Comparison of ENCODE assay signal across 25 cellular contexts in the genomic region with DNA sequence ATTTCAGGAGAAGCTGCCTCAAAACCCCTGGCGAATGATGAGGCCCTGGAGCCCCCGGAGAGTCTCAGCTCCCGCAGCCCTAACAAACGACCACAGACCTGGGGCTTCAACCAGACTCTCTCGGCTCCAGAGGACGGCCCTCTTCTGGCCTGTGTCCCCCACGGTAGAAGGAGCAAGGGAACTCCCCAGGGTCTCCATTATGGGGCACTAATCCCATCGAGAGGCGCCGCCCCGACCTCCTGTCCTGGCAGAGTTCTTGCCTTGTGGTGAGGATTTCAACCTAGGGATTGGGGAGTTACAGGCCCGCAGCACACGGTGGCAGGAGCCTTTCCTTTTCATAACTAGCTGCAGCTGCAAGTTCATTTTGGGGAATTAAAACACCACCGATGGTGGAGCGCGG. TPM values are rescaled to one million over a fixed set of nuclear protein-coding genes. Genes with fewer than 3 reads are reported as not detected.
DNase-seq lines count a peak whose midpoint lies in the region; ATAC-seq and TF ChIP-seq lines count a peak whose summit lies in the region.
"Had no signal": no experiment of that assay in that cellular context is flagged by ENCODE, and none has a peak within 500 bp of the region (broad histone marks: within the 10 kb centered on the region; RNA-seq: fewer than 3 reads in every experiment).

No MANE protein-coding gene starts in this region.

- H3K27me3 Mint-ChIP-seq in CD8-positive, alpha-beta memory T cell: no peaks in the 10 kb centered on the region
- H3K27me3 Mint-ChIP-seq in effector memory CD8-positive, alpha-beta T cell: no peaks in the 10 kb centered on the region
- no peaks in the 10 kb centered on the region for H3K27me3 Mint-ChIP-seq in osteocyte (ENCODE audit: unreplicated experiment)
- no peaks in the 10 kb centered on the region for H3K27me3 Mint-ChIP-seq in stimulated activated naive CD8-positive, alpha-beta T cell treated with anti-CD3 and anti-CD28 coated beads, Interleukin-15, amount 100 ng/mL, for 72 hours
- H3K27me3 Mint-ChIP-seq: natural killer cell treated with Interleukin-12 subunit alpha and Interleukin-12 subunit beta and Interleukin-15 and Interleukin-18, amount 100 ng/mL, for 72 hours; type B pancreatic cell had no signal

- no peak for DNase-seq in CD8-positive, alpha-beta memory T cell
- no peak for DNase-seq in effector memory CD8-positive, alpha-beta T cell
- DNase-seq in osteocyte (ENCODE audit: extremely low spot score, unreplicated experiment) (no peak), putamen (ENCODE audit: low spot score) (no peak), NCI-H748 treated with DMSO at 0.1 percent for 48 hours (lab: John Stamatoyannopoulos, UW) (no peak)
- no peak for DNase-seq in stimulated activated naive CD8-positive, alpha-beta T cell treated with anti-CD3 and anti-CD28 coated beads, Interleukin-15, amount 100 ng/mL, for 72 hours
- DNase-seq: activated CD8-positive, alpha-beta memory T cell treated with anti-CD3 and anti-CD28 coated beads, Interleukin-2, amount 50 U/mL, for 48 hours; COR-L47; DMS79; GDM1; islet precursor cell; KG1; MG63; NCI-H2029; NCI-H526; right cardiac atrium; SHP77 treated with DMSO at 0.1 percent for 48 hours; stimulated activated CD4-positive, alpha-beta T cell treated with anti-CD3 and anti-CD28 coated beads, Interleukin-2, amount 100 ng/mL, for 24 hours; SW 1271; T1000 had no signal

- H3K9me3 Mint-ChIP-seq in CD8-positive, alpha-beta memory T cell: no peaks in the 10 kb centered on the region
- H3K9me3 Mint-ChIP-seq in effector memory CD8-positive, alpha-beta T cell: no peaks in the 10 kb centered on the region
- no peaks in the 10 kb centered on the region for H3K9me3 Mint-ChIP-seq in osteocyte (ENCODE audit: unreplicated experiment)
- no peaks in the 10 kb centered on the region for H3K9me3 Mint-ChIP-seq in stimulated activated naive CD8-positive, alpha-beta T cell treated with anti-CD3 and anti-CD28 coated beads, Interleukin-15, amount 100 ng/mL, for 72 hours
- H3K9me3 Mint-ChIP-seq: activated T-helper 2 cell treated with anti-CD3 and anti-CD28 coated beads, Interferon-gamma antibody, Interleukin-2, Interleukin-4, amounts not matched to agents 10 μg/mL and 5 μg/mL and 100 μg/mL, durations not matched to agents 14 hours and 24 hours and 36 hours; natural killer cell treated with Interleukin-12 subunit alpha and Interleukin-12 subunit beta and Interleukin-15 and Interleukin-18, amount 100 ng/mL, for 72 hours; type B pancreatic cell; WTC11 had no signal

- H3K27me3 ChIP-seq in BLaER1 treated with 17β-estradiol and CSF1 and Interleukin-3, amounts not matched to agents 10 nM and 100 nM: no peaks in the 10 kb centered on the region
- H3K27me3 ChIP-seq in CD8-positive, alpha-beta memory T cell (ENCODE audit: insufficient read depth, low read length, poor library complexity, severe bottlenecking): no peaks in the 10 kb centered on the region
- H3K27me3 ChIP-seq: MG63 had no signal

- H3K36me3 ChIP-seq in BLaER1 treated with 17β-estradiol and CSF1 and Interleukin-3, amounts not matched to agents 10 nM and 100 nM: peaks cover 0 to 58% (median 37%) of the 10 kb centered on the region in 11 experiments; a peak in 18 of 22 replicates
- no peaks in the 10 kb centered on the region for H3K36me3 ChIP-seq in CD8-positive, alpha-beta memory T cell (ENCODE audit: insufficient read depth, low read length)

- H3K36me3 Mint-ChIP-seq in CD8-positive, alpha-beta memory T cell: peaks cover 0 to 25% (median 5%) of the 10 kb centered on the region in 3 donors
- H3K36me3 Mint-ChIP-seq in effector memory CD8-positive, alpha-beta T cell (ENCODE audit: insufficient read depth): peaks cover 31% of the 10 kb centered on the region
- H3K36me3 Mint-ChIP-seq in osteocyte (ENCODE audit: unreplicated experiment): peaks cover 5% of the 10 kb centered on the region
- H3K36me3 Mint-ChIP-seq: natural killer cell treated with Interleukin-12 subunit alpha and Interleukin-12 subunit beta and Interleukin-15 and Interleukin-18, amount 100 ng/mL, for 72 hours had no signal

- H3K4me3 Mint-ChIP-seq in CD8-positive, alpha-beta memory T cell: peak overlapping the region in 1 of 7 donors; percentile 27
- peak overlapping the region in 1 of 2 donors; percentile 75 for H3K4me3 Mint-ChIP-seq in effector memory CD8-positive, alpha-beta T cell
- H3K4me3 Mint-ChIP-seq in osteocyte (ENCODE audit: unreplicated experiment): no peak overlapping the region
- H3K4me3 Mint-ChIP-seq in stimulated activated naive CD8-positive, alpha-beta T cell treated with anti-CD3 and anti-CD28 coated beads, Interleukin-15, amount 100 ng/mL, for 72 hours: no peak overlapping the region

- H3K4me1 ChIP-seq in BLaER1 treated with 17β-estradiol and CSF1 and Interleukin-3, amounts not matched to agents 10 nM and 100 nM: peaks cover 47 to 61% (median 57%) of the 10 kb centered on the region in 10 experiments
- H3K4me1 ChIP-seq in CD8-positive, alpha-beta memory T cell (ENCODE audit: insufficient read depth, low read length): peaks cover 7% of the 10 kb centered on the region

- no peaks in the 10 kb centered on the region for H3K9me3 ChIP-seq in BLaER1 treated with 17β-estradiol and CSF1 and Interleukin-3, amounts not matched to agents 10 nM and 100 nM (replicated peaks in 1 of 11)
- no peaks in the 10 kb centered on the region for H3K9me3 ChIP-seq in CD8-positive, alpha-beta memory T cell (ENCODE audit: low read length)
- H3K9me3 ChIP-seq: MG63 had no signal

- ATAC-seq in effector memory CD8-positive, alpha-beta T cell (replicated peaks): no peak
- no peak for ATAC-seq in stimulated activated naive CD8-positive, alpha-beta T cell treated with anti-CD3 and anti-CD28 coated beads, Interleukin-15, amount 100 ng/mL, for 72 hours
- ATAC-seq: natural killer cell treated with Interleukin-12 subunit alpha and Interleukin-12 subunit beta and Interleukin-15 and Interleukin-18, amount 100 ng/mL, for 72 hours; right cardiac atrium; WTC11 had no signal

- peak overlapping the region in 9 of 11 experiments; percentile 28 to 78 (median 57); a peak in 18 of 22 replicates for H3K27ac ChIP-seq in BLaER1 treated with 17β-estradiol and CSF1 and Interleukin-3, amounts not matched to agents 10 nM and 100 nM
- H3K27ac ChIP-seq in CD8-positive, alpha-beta memory T cell (ENCODE audit: low read depth, low read length): no peak overlapping the region

- H3K27ac Mint-ChIP-seq in CD8-positive, alpha-beta memory T cell: peak overlapping the region in 5 of 8 donors; percentile 66 to 95 (median 82)
- peak overlapping the region; percentile 35 to 96 for H3K27ac Mint-ChIP-seq in effector memory CD8-positive, alpha-beta T cell
- peak overlapping the region; percentile 59 for H3K27ac Mint-ChIP-seq in osteocyte (ENCODE audit: unreplicated experiment)
- no peak overlapping the region for H3K27ac Mint-ChIP-seq in stimulated activated naive CD8-positive, alpha-beta T cell treated with anti-CD3 and anti-CD28 coated beads, Interleukin-15, amount 100 ng/mL, for 72 hours
- H3K27ac Mint-ChIP-seq: activated T-helper 2 cell treated with anti-CD3 and anti-CD28 coated beads, Interferon-gamma antibody, Interleukin-2, Interleukin-4, amounts not matched to agents 10 μg/mL and 5 μg/mL and 100 μg/mL, durations not matched to agents 14 hours and 24 hours and 36 hours had no signal

- CTCF ChIA-PET in CD8-positive, alpha-beta memory T cell (lab: Charles Lee): interaction anchor here (1.1 to 3.0 kb wide), 2 partner anchors 14 to 193 kb away, joined by 3 to 14 read pairs; no protein-coding TSS in a partner anchor

- peaks cover 4 to 22% (median 9%) of the 10 kb centered on the region in 3 donors for H3K4me1 Mint-ChIP-seq in CD8-positive, alpha-beta memory T cell
- peaks cover 0 to 9% of the 10 kb centered on the region in 2 donors for H3K4me1 Mint-ChIP-seq in effector memory CD8-positive, alpha-beta T cell (ENCODE audit: low read depth in 2 of 2)
- peaks cover 22% of the 10 kb centered on the region for H3K4me1 Mint-ChIP-seq in osteocyte (ENCODE audit: unreplicated experiment)
- peaks cover 44% of the 10 kb centered on the region for H3K4me1 Mint-ChIP-seq in stimulated activated naive CD8-positive, alpha-beta T cell treated with anti-CD3 and anti-CD28 coated beads, Interleukin-15, amount 100 ng/mL, for 72 hours

- H3K4me2 ChIP-seq in BLaER1 treated with 17β-estradiol and CSF1 and Interleukin-3, amounts not matched to agents 10 nM and 100 nM: peak overlapping the region in 7 of 11 experiments; percentile 12 to 95 (median 25); a peak in 9 of 22 replicates

- no peak overlapping the region for H3K4me3 ChIP-seq in BLaER1 treated with 17β-estradiol and CSF1 and Interleukin-3, amounts not matched to agents 10 nM and 100 nM
- H3K4me3 ChIP-seq in CD8-positive, alpha-beta memory T cell (ENCODE audit: low read length): no peak overlapping the region
- H3K4me3 ChIP-seq: MG63 had no signal

- peaks cover 0 to 54% (median 10%) of the 10 kb centered on the region in 11 experiments; a peak in 10 of 22 replicates for H4K20me1 ChIP-seq in BLaER1 treated with 17β-estradiol and CSF1 and Interleukin-3, amounts not matched to agents 10 nM and 100 nM

- no peak for TF ChIP-seq CTCF in osteocyte (IDR thresholded peaks at IDR 0.05)

- peak overlapping the region in 6 of 11 experiments; percentile 20 to 46 (median 40); a peak in 6 of 22 replicates for H3K9ac ChIP-seq in BLaER1 treated with 17β-estradiol and CSF1 and Interleukin-3, amounts not matched to agents 10 nM and 100 nM

- POLR2A ChIA-PET in CD8-positive, alpha-beta memory T cell (lab: Charles Lee): no interaction called here

RNA-seq across cellular contexts. Expression of a gene that starts 6.2 kb away (rescaled TPM):
- total RNA-seq in CD8-positive, alpha-beta memory T cell: 10 to 100 TPM; 65.0 to 72.5 TPM
- 66.4 TPM for polyA plus RNA-seq in CD8-positive, alpha-beta memory T cell
- total RNA-seq in osteocyte: 85.1 and 90.4 TPM in 2 replicates

RNA-seq across cellular contexts. Expression of a gene that starts 39.8 kb away (rescaled TPM):
- 10 to 100 TPM; 35.9 to 38.4 TPM for total RNA-seq in CD8-positive, alpha-beta memory T cell
- polyA plus RNA-seq in CD8-positive, alpha-beta memory T cell: 0.94 TPM
- total RNA-seq in osteocyte: 131 and 132 TPM in 2 replicates

Comparison
In these comparisons a context has a peak if more than half of its experiments do, and no peak if none do; other contexts are left out.
1. H3K27ac Mint-ChIP-seq: peak in CD8-positive, alpha-beta memory T cell (5 of 8), effector memory CD8-positive, alpha-beta T cell (2 of 2) and osteocyte (single experiment); none in stimulated activated naive CD8-positive, alpha-beta T cell treated with anti-CD3 and anti-CD28 coated beads, Interleukin-15, amount 100 ng/mL, for 72 hours (0 of 2).